8 cellular contexts compared by ENCODE assay signal in genomic region chr9:136849038-136849959, GRCh38. TPM values are rescaled to one million over a fixed set of nuclear protein-coding genes. Genes with fewer than 3 reads are reported as not detected.
DNase-seq lines count a peak whose midpoint lies in the region; ATAC-seq and TF ChIP-seq lines count a peak whose summit lies in the region.

Gene PHPT1, plus strand, starts transcription at chr9:136849409. Its CDS starts 22 bp downstream, at chr9:136849431.

- H3K9me3 ChIP-seq in H9 (ENCODE audit: control insufficient read depth, low read depth, low read length) (no peaks in the 10 kb centered on the region), MG63 (no peaks in the 10 kb centered on the region)

- H3K79me2 ChIP-seq in H9 (ENCODE audit: insufficient read depth, low read length) = no peaks in the 10 kb centered on the region

- H3K14ac ChIP-seq in H9 (ENCODE audit: insufficient read depth, low read length) = peak within 1 kb of the TSS; percentile 97

- peaks cover 0 to 12% (median 10%) of the 10 kb centered on the region in 3 experiments; a peak in 4 of 7 replicates for H3K36me3 Mint-ChIP-seq in H9 (ENCODE audit: insufficient read depth in 1 of 3, low read depth in 3 of 3)
- no peaks in the 10 kb centered on the region for H3K36me3 Mint-ChIP-seq in natural killer cell treated with Interleukin-12 subunit alpha and Interleukin-12 subunit beta and Interleukin-15 and Interleukin-18, amount 100 ng/mL, for 72 hours

- H2AFZ ChIP-seq in H9 (ENCODE audit: low read length) = no peak within 1 kb of the TSS

- no peak within 1 kb of the TSS for H3T11ph ChIP-seq in H9 (ENCODE audit: low read length)

- H3K27ac ChIP-seq in H9 (ENCODE audit: insufficient read length, low read depth, low read length) = no peak within 1 kb of the TSS

- WGBS in H9 (ENCODE audit: extremely low coverage, insufficient read length, low lambda C conversion rate) = no CpG with 5 or more reads among the region's 77 CpGs

- H4K5ac ChIP-seq in H9 (ENCODE audit: insufficient read length, low read depth, low read length) = no peak within 1 kb of the TSS

- H3K27ac Mint-ChIP-seq in H9 = peak within 1 kb of the TSS; percentile 95 to 98 (median 97); a peak in 6 of 7 replicates
- peak within 1 kb of the TSS; percentile 83 to 85 for H3K27ac Mint-ChIP-seq in natural killer cell treated with Interleukin-12 subunit alpha and Interleukin-12 subunit beta and Interleukin-15 and Interleukin-18, amount 100 ng/mL, for 72 hours

- ATAC-seq in natural killer cell treated with Interleukin-12 subunit alpha and Interleukin-12 subunit beta and Interleukin-15 and Interleukin-18, amount 100 ng/mL, for 72 hours = peak; percentile 92 to 93
- peak; percentile 89 for ATAC-seq in stimulated activated naive CD8-positive, alpha-beta T cell treated with anti-CD3 and anti-CD28 coated beads, Interleukin-15, Interleukin-2, amounts not matched to agents 100 U/mL and 50 U/mL, for 24 hours

- no peak within 1 kb of the TSS for H2BK15ac ChIP-seq in H9 (ENCODE audit: low read depth, low read length)

- no peaks in the 10 kb centered on the region for H3K4me1 ChIP-seq in H9 (ENCODE audit: insufficient read depth, low read length)

- H3K4me1 Mint-ChIP-seq in H9 = peaks cover 2 to 5% of the 10 kb centered on the region in 2 experiments; a peak in 3 of 4 replicates
- peaks cover 8 to 14% of the 10 kb centered on the region in 2 donors for H3K4me1 Mint-ChIP-seq in natural killer cell treated with Interleukin-12 subunit alpha and Interleukin-12 subunit beta and Interleukin-15 and Interleukin-18, amount 100 ng/mL, for 72 hours (ENCODE audit: low read depth in 2 of 2)

- peak within 1 kb of the TSS; percentile 96 for H3K18ac ChIP-seq in H9 (ENCODE audit: insufficient read length, low read depth, low read length)

- no peak within 1 kb of the TSS for H4K8ac ChIP-seq in H9 (replicated peaks; ENCODE audit: insufficient read length, low read depth, low read length)

- H2AK5ac ChIP-seq in H9 (ENCODE audit: insufficient read length, low read length) = no peak within 1 kb of the TSS

- no peaks in the 10 kb centered on the region for H4K20me1 ChIP-seq in H9 (ENCODE audit: control insufficient read depth, insufficient read depth, insufficient read length)

- H2BK5ac ChIP-seq in H9 (ENCODE audit: insufficient read length, low read length) = no peak within 1 kb of the TSS

- H3K4me3 ChIP-seq in MG63 (peak within 1 kb of the TSS; percentile 86), fibroblast of pulmonary artery (replicated peaks; ENCODE audit: low read depth, low read length) (peak within 1 kb of the TSS; percentile 86)

- peaks cover 2% of the 10 kb centered on the region for H3K27me3 Mint-ChIP-seq in H9 (ENCODE audit: low read depth)
- no peaks in the 10 kb centered on the region for H3K27me3 Mint-ChIP-seq in natural killer cell treated with Interleukin-12 subunit alpha and Interleukin-12 subunit beta and Interleukin-15 and Interleukin-18, amount 100 ng/mL, for 72 hours

- H2BK12ac ChIP-seq in H9 (ENCODE audit: insufficient read length, low read depth, low read length) = no peak within 1 kb of the TSS

- no peak for TF ChIP-seq CTCF in H9 (conservative IDR thresholded peaks at IDR 0.05)
- TF ChIP-seq CTCF in fibroblast of pulmonary artery (IDR thresholded peaks at IDR 0.05; ENCODE audit: low read length, missing control alignments) = no peak

- H3K79me1 ChIP-seq in H9 (ENCODE audit: insufficient read depth, low read depth, low read length, poor library complexity, severe bottlenecking) = no peaks in the 10 kb centered on the region

- peak within 1 kb of the TSS; percentile 91 to 93 for H3K4me3 Mint-ChIP-seq in H9
- H3K4me3 Mint-ChIP-seq in natural killer cell treated with Interleukin-12 subunit alpha and Interleukin-12 subunit beta and Interleukin-15 and Interleukin-18, amount 100 ng/mL, for 72 hours = peak within 1 kb of the TSS; percentile 98

- H3K9ac ChIP-seq in H9 (ENCODE audit: extremely low read depth, insufficient read length, low read length) = peak within 1 kb of the TSS; percentile 75

- no peak within 1 kb of the TSS for H3K4ac ChIP-seq in H9 (ENCODE audit: low read depth, low read length)

- no peaks in the 10 kb centered on the region for H3K27me3 ChIP-seq in H9 (ENCODE audit: insufficient read depth, low read length)
- H3K27me3 ChIP-seq in MG63 = no peaks in the 10 kb centered on the region

- H2BK20ac ChIP-seq in H9 (ENCODE audit: low read depth, low read length, poor library complexity, severe bottlenecking) = no peak within 1 kb of the TSS

- H3K23ac ChIP-seq in H9 (ENCODE audit: insufficient read length, low read depth, low read length) = no peak within 1 kb of the TSS

- peak within 1 kb of the TSS; percentile 78 for H3K4me2 ChIP-seq in H9 (ENCODE audit: insufficient read depth, insufficient read length, low read length)

- H3K9me3 Mint-ChIP-seq in H9 = no peaks in the 10 kb centered on the region
- no peaks in the 10 kb centered on the region for H3K9me3 Mint-ChIP-seq in natural killer cell treated with Interleukin-12 subunit alpha and Interleukin-12 subunit beta and Interleukin-15 and Interleukin-18, amount 100 ng/mL, for 72 hours

- peaks cover 8% of the 10 kb centered on the region for H3K23me2 ChIP-seq in H9 (ENCODE audit: insufficient read length, low read depth, low read length, poor library complexity, severe bottlenecking)

- H3K56ac ChIP-seq in H9 (ENCODE audit: insufficient read length, low read depth, low read length) = no peak within 1 kb of the TSS

- peaks cover 13% of the 10 kb centered on the region for H3K36me3 ChIP-seq in MG63

- H2BK120ac ChIP-seq in H9 (ENCODE audit: low read depth, low read length, poor library complexity, severe bottlenecking) = no peak within 1 kb of the TSS

- no peak within 1 kb of the TSS for H4K91ac ChIP-seq in H9 (ENCODE audit: insufficient read length, low read depth, low read length)

- DNase-seq in ELR (ENCODE audit: low read depth) = peak; percentile 100
- DNase-seq in H9 = peak; percentile 99
- DNase-seq in MG63 = peak; percentile 98
- peak; percentile 96 for DNase-seq in SHP77 treated with DMSO at 0.1 percent for 48 hours (lab: John Stamatoyannopoulos, UW)
- peak; percentile 99 for DNase-seq in activated effector memory CD4-positive, alpha-beta T cell treated with anti-CD3 and anti-CD28 coated beads, Interleukin-2, amount 50 U/mL, for 16 hours
- DNase-seq in fibroblast of pulmonary artery (ENCODE audit: low read depth) = peak; percentile 99
- DNase-seq in natural killer cell treated with Interleukin-12 subunit alpha and Interleukin-12 subunit beta and Interleukin-15 and Interleukin-18, amount 100 ng/mL, for 72 hours (ENCODE audit: low spot score) = peak; percentile 99
- DNase-seq in stimulated activated naive CD8-positive, alpha-beta T cell treated with anti-CD3 and anti-CD28 coated beads, Interleukin-15, Interleukin-2, amounts not matched to agents 100 U/mL and 50 U/mL, for 24 hours = peak; percentile 97

RNA-seq across cellular contexts. Expression of gene PHPT1, which starts in this region (rescaled TPM):
- 161 and 175 TPM in 2 replicates for total RNA-seq in H9 (2021)
- total RNA-seq in MG63 (2014; rRNA removed; shearing (Covaris generic); ENCODE audit: low replicate concordance) = 47.1 and 74.1 TPM in 2 replicates
- 100 to 1,000 TPM in 1 of 2 donors, 10 to 100 TPM in 1; 71.5 to 108 TPM for total RNA-seq in natural killer cell treated with Interleukin-12 subunit alpha and Interleukin-12 subunit beta and Interleukin-15 and Interleukin-18, amount 100 ng/mL, for 72 hours
